Comparison of ENCODE assay signal across 8 cellular contexts in the genomic region with DNA sequence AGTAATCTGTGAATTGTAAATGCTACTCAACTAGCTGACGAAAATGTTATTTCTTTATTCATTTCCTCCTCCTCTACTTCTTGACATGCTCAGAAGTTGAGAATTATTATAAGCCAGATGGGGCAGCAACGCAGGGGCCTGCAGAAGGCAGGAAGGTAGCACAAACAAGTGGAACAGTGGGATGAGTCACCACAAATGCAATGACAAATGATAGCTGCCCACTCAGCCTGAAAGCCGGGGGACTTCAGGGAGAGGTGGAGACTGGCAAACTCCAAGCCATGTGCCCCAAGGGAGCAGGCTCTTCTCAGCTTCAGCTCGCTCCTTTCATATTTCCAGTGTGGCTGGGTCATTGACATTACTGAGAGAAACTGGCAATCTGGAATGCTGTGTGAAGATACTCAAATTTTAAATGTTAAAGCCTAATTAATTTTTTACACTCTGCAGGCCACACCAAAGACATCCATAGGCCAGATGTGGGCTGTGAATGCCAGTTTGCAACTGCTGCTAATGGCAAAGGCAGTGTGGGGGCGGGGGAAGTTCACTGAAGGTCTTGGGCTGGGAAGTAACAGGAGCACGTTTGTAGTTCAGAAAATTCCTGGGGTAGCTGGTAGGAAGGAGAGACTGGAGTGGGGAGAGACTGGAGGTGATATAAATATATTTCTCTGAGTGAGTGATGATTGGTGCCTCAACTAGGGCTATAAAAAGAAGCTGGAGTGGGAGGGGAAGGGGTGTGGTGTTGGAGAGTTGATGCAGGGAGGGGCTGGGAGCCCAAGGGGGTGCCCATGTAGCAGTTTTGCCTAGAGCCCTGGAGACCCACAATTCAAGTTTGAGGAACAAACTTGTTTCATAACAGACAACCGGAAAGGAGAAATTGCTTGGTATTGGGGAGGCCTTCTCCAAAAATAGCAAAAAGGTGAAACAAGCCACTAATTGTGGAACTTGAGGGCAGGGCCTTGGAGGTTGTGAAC. TPM values are rescaled to one million over a fixed set of nuclear protein-coding genes. Genes with fewer than 3 reads are reported as not detected.
DNase-seq lines count a peak whose midpoint lies in the region; ATAC-seq and TF ChIP-seq lines count a peak whose summit lies in the region.

No MANE protein-coding gene starts in this region.

- peak; percentile 52 for DNase-seq in CD14-positive monocyte (ENCODE audit: low spot score)
- no peak for DNase-seq in T-helper 17 cell
- DNase-seq in lower lobe of right lung = peak; percentile 70
- no peak for DNase-seq in cerebellar nuclear complex (lab: John Stamatoyannopoulos, UW)
- DNase-seq in endodermal cell = no peak
- no peak for DNase-seq in SHP77 (lab: John Stamatoyannopoulos, UW)

- H3K27ac ChIP-seq in lower lobe of right lung (no peak overlapping the region), endodermal cell (ENCODE audit: low read depth, low read length) (no peak overlapping the region)

- H3K4me1 ChIP-seq in lower lobe of right lung (peaks cover 53% of the 10 kb centered on the region), endodermal cell (ENCODE audit: control insufficient read depth, insufficient read depth, low read length) (no peaks in the 10 kb centered on the region)

- peaks cover 95% of the 10 kb centered on the region for H3K4me1 Mint-ChIP-seq in CD14-positive monocyte
- H3K4me1 Mint-ChIP-seq in T-helper 17 cell = peaks cover 31% of the 10 kb centered on the region
- peaks cover 15% of the 10 kb centered on the region for H3K4me1 Mint-ChIP-seq in endodermal cell

- H3K4me3 ChIP-seq in lower lobe of right lung (no peak overlapping the region), endodermal cell (ENCODE audit: low read length) (no peak overlapping the region)

- H3K27me3 Mint-ChIP-seq in CD14-positive monocyte (ENCODE audit: low read depth in 3 of 3) (no peaks in the 10 kb centered on the region), T-helper 17 cell (peaks cover 18% of the 10 kb centered on the region), endodermal cell (ENCODE audit: insufficient read depth) (peaks cover 2% of the 10 kb centered on the region)

- TF ChIP-seq CTCF in CD14-positive monocyte (IDR thresholded peaks at IDR 0.05) (no peak), lower lobe of right lung (IDR thresholded peaks at IDR 0.05) (no peak), endodermal cell (conservative IDR thresholded peaks at IDR 0.05) (no peak)

- 75 to 87% methylated on average over 2 to 7 of the region's 7 CpGs for WGBS in endodermal cell (ENCODE audit: insufficient coverage in 1 of 2, insufficient read length in 1 of 2), 2 experiments

- peak; percentile 22 for ATAC-seq in GM19035 (IDR thresholded peaks at IDR 0.05; ENCODE audit: unreplicated experiment)
- peak; percentile 34 for ATAC-seq in HG03342 (IDR thresholded peaks at IDR 0.05; ENCODE audit: unreplicated experiment)
- no peak for ATAC-seq in T-helper 17 cell
- peak; percentile 15 to 59 for ATAC-seq in lower lobe of right lung

- H3K9me3 ChIP-seq in T-helper 17 cell (ENCODE audit: control insufficient read depth, low read length, poor library complexity, severe bottlenecking) (no peaks in the 10 kb centered on the region), lower lobe of right lung (no peaks in the 10 kb centered on the region), endodermal cell (ENCODE audit: control insufficient read depth, low read length) (no peaks in the 10 kb centered on the region)

- intact Hi-C loops in CD14-positive monocyte (cut with micrococcal nuclease) = loop anchor here in 1 of 2 donors (5.0 kb wide), 1 partner anchor 58 kb away; no protein-coding TSS in a partner anchor
- intact Hi-C loops in lower lobe of right lung (cut with DNase I) = no loop called here

- H3K27ac Mint-ChIP-seq in CD14-positive monocyte (peak overlapping the region; percentile 86 to 99 (median 96)), T-helper 17 cell (peak overlapping the region; percentile 0), endodermal cell (no peak overlapping the region)

- peaks cover 0 to 1% (median 0%) of the 10 kb centered on the region in 7 donors for H3K9me3 Mint-ChIP-seq in CD14-positive monocyte
- no peaks in the 10 kb centered on the region for H3K9me3 Mint-ChIP-seq in endodermal cell

- no peaks in the 10 kb centered on the region for H3K36me3 ChIP-seq in lower lobe of right lung
- no peaks in the 10 kb centered on the region for H3K36me3 ChIP-seq in endodermal cell (ENCODE audit: control insufficient read depth, insufficient read depth, low read length)

- no peaks in the 10 kb centered on the region for H3K36me3 Mint-ChIP-seq in CD14-positive monocyte
- H3K36me3 Mint-ChIP-seq in T-helper 17 cell (ENCODE audit: low read depth) = peaks cover 3% of the 10 kb centered on the region
- H3K36me3 Mint-ChIP-seq in endodermal cell (ENCODE audit: low read depth) = no peaks in the 10 kb centered on the region

- peak overlapping the region; percentile 13 to 80 for H3K4me3 Mint-ChIP-seq in CD14-positive monocyte
- no peak overlapping the region for H3K4me3 Mint-ChIP-seq in T-helper 17 cell
- no peak overlapping the region for H3K4me3 Mint-ChIP-seq in endodermal cell

- H3K27me3 ChIP-seq in lower lobe of right lung (ENCODE audit: low read depth) (no peaks in the 10 kb centered on the region), endodermal cell (ENCODE audit: control insufficient read depth, insufficient read depth, low read length, poor library complexity, severe bottlenecking) (no peaks in the 10 kb centered on the region)

- H3K9ac ChIP-seq in endodermal cell (ENCODE audit: extremely low read depth, low read length, poor library complexity, severe bottlenecking) = no peak overlapping the region

RNA-seq across cellular contexts. Expression of gene ADRB2, which starts 20.8 kb away (rescaled TPM):
- polyA plus RNA-seq in CD14-positive monocyte = 10 to 100 TPM in 1 of 2 donors, 1 to 10 TPM in 1; 6.8 to 10.9 TPM
- total RNA-seq in T-helper 17 cell = 1 to 10 TPM; 2.9 to 5.7 TPM
- 26.4 TPM for total RNA-seq in lower lobe of right lung
- under 1 TPM; 0.20 to 0.42 TPM for total RNA-seq in endodermal cell
- 0.50 TPM for polyA plus RNA-seq in endodermal cell (2013, experiment 1 of 2)
- polyA plus RNA-seq in endodermal cell (2013, experiment 2 of 2) = 0.41 TPM

Comparison
In these comparisons a context has a peak if more than half of its experiments do, and no peak if none do; other contexts are left out.
1. DNase-seq: peak in CD14-positive monocyte (single experiment) and lower lobe of right lung (single experiment); none in T-helper 17 cell (0 of 3), cerebellar nuclear complex (0 of 2), endodermal cell (single experiment) and SHP77 (0 of 2).
2. H3K4me3 Mint-ChIP-seq: peak in CD14-positive monocyte (2 of 2); none in T-helper 17 cell (single experiment) and endodermal cell (single experiment).